In the genomic region with DNA sequence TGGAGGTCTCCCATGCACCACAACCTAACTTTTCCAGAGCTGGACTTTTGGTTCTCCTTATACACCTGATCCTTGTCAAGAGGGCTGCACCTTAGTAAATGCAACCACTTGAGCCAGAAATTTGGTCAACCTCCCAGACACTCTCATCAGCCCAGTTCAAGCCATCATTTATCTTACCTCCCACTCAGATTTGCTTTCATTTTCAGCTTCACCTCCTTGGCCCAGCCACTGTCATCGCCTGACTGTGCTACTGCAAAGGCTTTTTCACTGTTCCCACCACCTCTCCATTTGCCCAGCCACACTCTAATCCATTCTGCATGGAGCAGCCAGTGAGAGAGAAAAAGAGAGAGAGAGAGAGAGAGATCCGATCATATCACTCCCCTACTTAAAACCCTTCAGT, we compare ENCODE assay signal across 21 cellular contexts.
"Had no signal": no experiment of that assay in that cellular context is flagged by ENCODE, and none has a peak within 500 bp of the region (broad histone marks: within the 10 kb centered on the region; RNA-seq: fewer than 3 reads in every experiment).

No MANE protein-coding gene starts in this region.

- H3K27me3 Mint-ChIP-seq: natural killer cell treated with Interleukin-12 subunit alpha and Interleukin-12 subunit beta and Interleukin-15 and Interleukin-18, amount 100 ng/mL, for 72 hours had no signal

- H3K4me1 ChIP-seq: neural progenitor cell, right atrium auricular region, stomach had no signal

- H3K9me3 Mint-ChIP-seq: natural killer cell treated with Interleukin-12 subunit alpha and Interleukin-12 subunit beta and Interleukin-15 and Interleukin-18, amount 100 ng/mL, for 72 hours; neural progenitor cell had no signal

- DNase-seq: effector CD4-positive, alpha-beta T cell; foreskin melanocyte; head of caudate nucleus; hippocampal formation; left colon; left ventricle myocardium superior; mesenchymal stem cell; midbrain; nucleus accumbens; ovary; small intestine; stimulated activated CD4-positive, alpha-beta T cell treated with anti-CD3 and anti-CD28 coated beads, Interleukin-12 subunit alpha, Interleukin-12 subunit beta, amount 100 ng/mL, for 4 hours; stimulated activated naive CD4-positive, alpha-beta T cell; stomach; substantia nigra; trophoblast cell had no signal

- H3K4me3 Mint-ChIP-seq: natural killer cell treated with Interleukin-12 subunit alpha and Interleukin-12 subunit beta and Interleukin-15 and Interleukin-18, amount 100 ng/mL, for 72 hours; neural progenitor cell had no signal

- H3K36me3 Mint-ChIP-seq: natural killer cell treated with Interleukin-12 subunit alpha and Interleukin-12 subunit beta and Interleukin-15 and Interleukin-18, amount 100 ng/mL, for 72 hours; neural progenitor cell had no signal

- H3K27ac ChIP-seq: neural progenitor cell, ovary, right atrium auricular region, stomach, thoracic aorta had no signal

- H3K27me3 ChIP-seq: neural progenitor cell, ovary, right atrium auricular region, stomach had no signal

- H3K36me3 ChIP-seq: neural progenitor cell, ovary, right atrium auricular region, stomach, thoracic aorta had no signal

- H3K27ac Mint-ChIP-seq: natural killer cell treated with Interleukin-12 subunit alpha and Interleukin-12 subunit beta and Interleukin-15 and Interleukin-18, amount 100 ng/mL, for 72 hours; neural progenitor cell had no signal

- H3K4me3 ChIP-seq: lung, neural progenitor cell, ovary, right atrium auricular region, stomach, thoracic aorta had no signal

- H3K9me3 ChIP-seq: ovary, right atrium auricular region, stomach, thoracic aorta had no signal

- H3K4me1 Mint-ChIP-seq: neural progenitor cell had no signal

- ATAC-seq: left colon; left ventricle myocardium superior; natural killer cell treated with Interleukin-12 subunit alpha and Interleukin-12 subunit beta and Interleukin-15 and Interleukin-18, amount 100 ng/mL, for 72 hours had no signal
